In genomic region chr4:140769209-140769608, GRCh38 we compare ENCODE assay signal across 23 cellular contexts. TPM values are rescaled to one million over a fixed set of nuclear protein-coding genes. Genes with fewer than 3 reads are reported as not detected.
DNase-seq lines count a peak whose midpoint lies in the region; ATAC-seq, FAIRE-seq and TF ChIP-seq lines count a peak whose summit lies in the region.
"Had no signal": no experiment of that assay in that cellular context is flagged by ENCODE, and none has a peak within 500 bp of the region (broad histone marks: within the 10 kb centered on the region; RNA-seq: fewer than 3 reads in every experiment).

No MANE protein-coding gene starts in this region.

- intact Hi-C loops in mammary epithelial cell (cut with micrococcal nuclease): no loop called here
- intact Hi-C loops in breast epithelium (cut with DNase I; ENCODE audit: low total_unique reads): no loop called here
- intact Hi-C loops in right cardiac atrium (cut with DNase I): loop anchor here in 1 of 4 donors (10.0 kb wide), 1 partner anchor 114 kb away; no protein-coding TSS in a partner anchor

- CTCF ChIA-PET in mammary epithelial cell (lab: Charles Lee; ENCODE audit: low non-redundant PET): no interaction called here

- DNase-seq in mammary epithelial cell (peak; percentile 2), breast epithelium (ENCODE audit: low spot score in 2 of 2) (no peak), bronchial epithelial cell (ENCODE audit: low read depth) (peak; percentile 51), right cardiac atrium (no peak), SKM-1 (lab: John Stamatoyannopoulos, UW; ENCODE audit: unreplicated experiment) (no peak), D341Med (ENCODE audit: low spot score) (no peak), SW480 (ENCODE audit: low spot score) (no peak)
- DNase-seq: AML-193, DMS 273 treated with DMSO at 0.1 percent for 48 hours, NCI-H1092 treated with DMSO at 0.1 percent for 48 hours, NCI-H146, NCI-H2029 treated with DMSO at 0.1 percent for 48 hours, NCI-H446 treated with DMSO at 0.1 percent for 48 hours, NCI-H69, Peyer's patch, SW 1271 had no signal

- no peak overlapping the region for H3K27ac ChIP-seq in mammary epithelial cell (ENCODE audit: insufficient read depth, low read depth, low read length)
- no peak overlapping the region for H3K27ac ChIP-seq in breast epithelium
- H3K27ac ChIP-seq in right cardiac atrium (ENCODE audit: low read length): no peak overlapping the region
- H3K27ac ChIP-seq: 22Rv1, Peyer's patch had no signal

- FAIRE-seq in bronchial epithelial cell (lab: Jason Lieb, UNC): peak; percentile 7
- FAIRE-seq: G401.6, GM12892, GM18507, H1 had no signal

- ATAC-seq in HG02885 (IDR thresholded peaks at IDR 0.05; ENCODE audit: poor library complexity, unreplicated experiment) (peak; percentile 56), right cardiac atrium (no peak)
- ATAC-seq: Right ventricle myocardium inferior had no signal

- in situ Hi-C loops in mammary epithelial cell (cut with MboI; ENCODE audit: low sequenced_read_pairs in 2 of 2): no loop called here

- dilution Hi-C loops in mammary epithelial cell (cut with HindIII; ENCODE audit: low sequenced_read_pairs): no loop called here

- no peak overlapping the region for H3K4me2 ChIP-seq in mammary epithelial cell (ENCODE audit: insufficient read depth, low read depth, low read length)

- no TSS peak for BruUV-seq in mammary epithelial cell (replicated peaks; lab: Mats Ljungman, UMichigan)

- no peak overlapping the region for H3K9ac ChIP-seq in mammary epithelial cell (ENCODE audit: insufficient read depth, low read length)

- H4K20me1 ChIP-seq in mammary epithelial cell (ENCODE audit: insufficient read depth, low read length): no peaks in the 10 kb centered on the region

- H3K9me3 ChIP-seq in mammary epithelial cell (replicated peaks; ENCODE audit: insufficient read depth, low read length) (no peaks in the 10 kb centered on the region), breast epithelium (no peaks in the 10 kb centered on the region), right cardiac atrium (ENCODE audit: control insufficient read depth, low read length) (no peaks in the 10 kb centered on the region)
- H3K9me3 ChIP-seq: Peyer's patch had no signal

- TF ChIP-seq CTCF in mammary epithelial cell (conservative IDR thresholded peaks at IDR 0.05 in 1 of 2, IDR thresholded peaks at IDR 0.05 in 1 of 2; ENCODE audit: extremely low read depth in 1 of 2, insufficient read depth in 1 of 2, low read depth in 1 of 2, low read length in 2 of 2) (no peak), breast epithelium (IDR thresholded peaks at IDR 0.05) (no peak), bronchial epithelial cell (IDR thresholded peaks at IDR 0.05; ENCODE audit: insufficient read depth, low read length, severe bottlenecking) (no peak)

- H2AFZ ChIP-seq in mammary epithelial cell (ENCODE audit: low read depth, low read length): no peak overlapping the region

- H3K4me3 ChIP-seq in mammary epithelial cell (replicated peaks in 1 of 3; ENCODE audit: insufficient read depth in 1 of 3, low read depth in 2 of 3, low read length in 3 of 3): no peak overlapping the region
- no peak overlapping the region for H3K4me3 ChIP-seq in breast epithelium
- H3K4me3 ChIP-seq in bronchial epithelial cell (ENCODE audit: low read depth, low read length): no peak overlapping the region
- H3K4me3 ChIP-seq in right cardiac atrium (ENCODE audit: low read length): no peak overlapping the region
- H3K4me3 ChIP-seq: Peyer's patch had no signal

- H3K4me1 ChIP-seq in mammary epithelial cell (ENCODE audit: insufficient read depth, low read length): no peaks in the 10 kb centered on the region
- H3K4me1 ChIP-seq in breast epithelium: no peaks in the 10 kb centered on the region
- H3K4me1 ChIP-seq in right cardiac atrium (ENCODE audit: control insufficient read depth, insufficient read depth, low read length): no peaks in the 10 kb centered on the region
- H3K4me1 ChIP-seq: Peyer's patch had no signal

- H3K79me2 ChIP-seq in mammary epithelial cell (ENCODE audit: insufficient read depth, low read length): no peaks in the 10 kb centered on the region

- H3K36me3 ChIP-seq in mammary epithelial cell (ENCODE audit: insufficient read depth, low read length) (no peaks in the 10 kb centered on the region), breast epithelium (no peaks in the 10 kb centered on the region), bronchial epithelial cell (ENCODE audit: control insufficient read depth, insufficient read depth, low read length) (no peaks in the 10 kb centered on the region)
- H3K36me3 ChIP-seq: Peyer's patch had no signal

- H3K27me3 ChIP-seq in mammary epithelial cell (ENCODE audit: insufficient read depth, low read length): no peaks in the 10 kb centered on the region
- H3K27me3 ChIP-seq in breast epithelium: no peaks in the 10 kb centered on the region
- H3K27me3 ChIP-seq in bronchial epithelial cell (ENCODE audit: control insufficient read depth, insufficient read depth, low read length): no peaks in the 10 kb centered on the region
- H3K27me3 ChIP-seq in right cardiac atrium (ENCODE audit: control insufficient read depth, insufficient read depth): no peaks in the 10 kb centered on the region
- H3K27me3 ChIP-seq: Peyer's patch had no signal

- 81% methylated on average over 3 of the region's 3 CpGs for WGBS in mammary epithelial cell (ENCODE audit: low coverage, missing lambda C conversion rate)
- 79% methylated on average over 3 of the region's 3 CpGs for WGBS in right cardiac atrium

- no peak for TF ChIP-seq POLR2A in breast epithelium (IDR thresholded peaks at IDR 0.05)

RNA-seq across cellular contexts. Expression of gene TBC1D9, which starts 13.0 kb away (rescaled TPM):
- total RNA-seq in mammary epithelial cell (10 to 100 TPM; 23.5 to 42.8 TPM), breast epithelium (100 to 1,000 TPM in 2 of 3 donors, 10 to 100 TPM in 1; 28.3 to 195 (median 152) TPM), bronchial epithelial cell (17.1 and 22.4 TPM in 2 replicates), right cardiac atrium (10 to 100 TPM; 10.2 to 13.6 (median 12.7) TPM)
- polyA plus RNA-seq in mammary epithelial cell (12.8 TPM), right cardiac atrium (5.1 TPM)
- polyA minus RNA-seq in mammary epithelial cell: 27.8 TPM

Comparison
In these comparisons a context has a peak if more than half of its experiments do, and no peak if none do; other contexts are left out.
1. DNase-seq: peak in mammary epithelial cell (single experiment) and bronchial epithelial cell (single experiment); none in breast epithelium (0 of 2), right cardiac atrium (0 of 3), SKM-1 (single experiment), D341Med (single experiment) and SW480 (single experiment).